ENCODE assay signal across 19 cellular contexts in genomic region chr14:61644185-61644584, GRCh38. TPM values are rescaled to one million over a fixed set of nuclear protein-coding genes. Genes with fewer than 3 reads are reported as not detected.
A peak's percentile ranks its signal among the peaks of the same experiment; 100 is the strongest.
DNase-seq lines count a peak whose midpoint lies in the region; ATAC-seq and TF ChIP-seq lines count a peak whose summit lies in the region.
"Had no signal": no experiment of that assay in that cellular context is flagged by ENCODE, and none has a peak within 500 bp of the region (broad histone marks: within the 10 kb centered on the region; RNA-seq: fewer than 3 reads in every experiment).

No MANE protein-coding gene starts in this region.

- no peaks in the 10 kb centered on the region for H3K79me2 ChIP-seq in OCI-LY7 (ENCODE audit: insufficient read depth, low read depth, low read length)

- peak overlapping the region; percentile 75 for H3K4me2 ChIP-seq in OCI-LY7 (ENCODE audit: low read length)

- H3K36me3 Mint-ChIP-seq in activated CD8-positive, alpha-beta memory T cell treated with anti-CD3 and anti-CD28 coated beads, Interleukin-2, amount 10 ng/mL, durations not matched to agents 7 days and 5 days = peaks cover 2% of the 10 kb centered on the region
- H3K36me3 Mint-ChIP-seq: activated naive CD4-positive, alpha-beta T cell treated with anti-CD3 and anti-CD28 coated beads, Interleukin-2, amount 50 U/mL, for 24 hours had no signal

- H3K27ac ChIP-seq in OCI-LY7 (ENCODE audit: low read depth, low read length, poor library complexity, severe bottlenecking) = peak overlapping the region; percentile 95
- H3K27ac ChIP-seq in neutrophil = peak overlapping the region; percentile 70
- H3K27ac ChIP-seq: cardiac muscle cell, pancreas, uterus had no signal

- H3K4me1 ChIP-seq in OCI-LY7 (ENCODE audit: insufficient read depth, low read length, poor library complexity, severe bottlenecking) = peaks cover 61% of the 10 kb centered on the region
- peaks cover 19 to 20% of the 10 kb centered on the region in 2 experiments for H3K4me1 ChIP-seq in neutrophil (ENCODE audit: control insufficient read depth in 1 of 2, insufficient read depth in 1 of 2, low read depth in 1 of 2, low read length in 1 of 2)
- H3K4me1 ChIP-seq: pancreas, uterus had no signal

- BruUV-seq in OCI-LY7 (replicated peaks; lab: Mats Ljungman, UMichigan) = no TSS peak

- peak; percentile 40 for DNase-seq in OCI-LY7 (ENCODE audit: low spot score)
- no peak for DNase-seq in activated CD4-positive, CD25-positive, alpha-beta regulatory T cell treated with anti-CD3 and anti-CD28 coated beads, Interleukin-2, amount 50 U/mL, for 72 hours
- DNase-seq in COR-L47 (lab: John Stamatoyannopoulos, UW) = no peak
- no peak for DNase-seq in activated CD8-positive, alpha-beta memory T cell treated with anti-CD3 and anti-CD28 coated beads, Interleukin-2, amount 10 ng/mL, durations not matched to agents 7 days and 5 days
- DNase-seq in NCI-H446 (lab: John Stamatoyannopoulos, UW) = no peak
- DNase-seq: effector CD8-positive, alpha-beta T cell; GF-D8; hypothalamus; mucosa of descending colon; NCI-H1048; pancreas; small intestine; stimulated activated naive CD8-positive, alpha-beta T cell treated with anti-CD3 and anti-CD28 coated beads, Interleukin-15, Interleukin-2, amounts not matched to agents 100 U/mL and 50 U/mL, for 24 hours; uterus had no signal

- no peaks in the 10 kb centered on the region for H3K9me2 ChIP-seq in OCI-LY7 (ENCODE audit: insufficient read depth, low read length)

- peaks cover 2% of the 10 kb centered on the region for H3K9me3 Mint-ChIP-seq in activated CD8-positive, alpha-beta memory T cell treated with anti-CD3 and anti-CD28 coated beads, Interleukin-2, amount 10 ng/mL, durations not matched to agents 7 days and 5 days (ENCODE audit: low read depth)
- H3K9me3 Mint-ChIP-seq: activated naive CD4-positive, alpha-beta T cell treated with anti-CD3 and anti-CD28 coated beads, Interleukin-2, amount 50 U/mL, for 24 hours had no signal

- no peaks in the 10 kb centered on the region for H3K27me3 ChIP-seq in neutrophil
- H3K27me3 ChIP-seq: cardiac muscle cell, pancreas, uterus had no signal

- H3K9me3 ChIP-seq in OCI-LY7 (ENCODE audit: low read length) (no peaks in the 10 kb centered on the region), neutrophil (no peaks in the 10 kb centered on the region)
- H3K9me3 ChIP-seq: mucosa of descending colon, pancreas, uterus had no signal

- no peaks in the 10 kb centered on the region for H3K27me3 Mint-ChIP-seq in activated CD8-positive, alpha-beta memory T cell treated with anti-CD3 and anti-CD28 coated beads, Interleukin-2, amount 10 ng/mL, durations not matched to agents 7 days and 5 days
- H3K27me3 Mint-ChIP-seq: activated naive CD4-positive, alpha-beta T cell treated with anti-CD3 and anti-CD28 coated beads, Interleukin-2, amount 50 U/mL, for 24 hours had no signal

- no peaks in the 10 kb centered on the region for H4K20me1 ChIP-seq in OCI-LY7 (ENCODE audit: insufficient read depth, low read length)

- H3K27ac Mint-ChIP-seq in activated CD8-positive, alpha-beta memory T cell treated with anti-CD3 and anti-CD28 coated beads, Interleukin-2, amount 10 ng/mL, durations not matched to agents 7 days and 5 days = no peak overlapping the region
- H3K27ac Mint-ChIP-seq: activated naive CD4-positive, alpha-beta T cell treated with anti-CD3 and anti-CD28 coated beads, Interleukin-2, amount 50 U/mL, for 24 hours had no signal

- H3K36me3 ChIP-seq in OCI-LY7 (ENCODE audit: insufficient read depth, low read length) (no peaks in the 10 kb centered on the region), neutrophil (no peaks in the 10 kb centered on the region)
- H3K36me3 ChIP-seq: cardiac muscle cell, pancreas, uterus had no signal

- peaks cover 5% of the 10 kb centered on the region for H3K4me1 Mint-ChIP-seq in activated CD8-positive, alpha-beta memory T cell treated with anti-CD3 and anti-CD28 coated beads, Interleukin-2, amount 10 ng/mL, durations not matched to agents 7 days and 5 days

- CTCF ChIA-PET in OCI-LY7 (lab: Charles Lee; ENCODE audit: unreplicated experiment) = no interaction called here
- CTCF ChIA-PET in activated CD8-positive, alpha-beta memory T cell treated with anti-CD3 and anti-CD28 coated beads, Interleukin-2, amount 10 ng/mL, durations not matched to agents 7 days and 5 days (lab: Charles Lee) = no interaction called here

- intact Hi-C loops in OCI-LY7 (cut with micrococcal nuclease; ENCODE audit: unreplicated experiment) = loop anchor here (1.0 to 2.0 kb wide), 5 partner anchors 51 to 167 kb away; partner anchors contain the start of gene HIF1A

- ATAC-seq in GM18868 (IDR thresholded peaks at IDR 0.05; ENCODE audit: unreplicated experiment) (peak; percentile 25), HG02642 (IDR thresholded peaks at IDR 0.05; ENCODE audit: poor library complexity, unreplicated experiment) (peak; percentile 9)
- ATAC-seq in activated CD8-positive, alpha-beta memory T cell treated with anti-CD3 and anti-CD28 coated beads, Interleukin-2, amount 10 ng/mL, durations not matched to agents 7 days and 5 days = no peak
- ATAC-seq: mucosa of descending colon; pancreas; stimulated activated naive CD8-positive, alpha-beta T cell treated with anti-CD3 and anti-CD28 coated beads, Interleukin-15, Interleukin-2, amounts not matched to agents 100 U/mL and 50 U/mL, for 24 hours had no signal

- no peak overlapping the region for H3K4me3 Mint-ChIP-seq in activated CD8-positive, alpha-beta memory T cell treated with anti-CD3 and anti-CD28 coated beads, Interleukin-2, amount 10 ng/mL, durations not matched to agents 7 days and 5 days
- H3K4me3 Mint-ChIP-seq: activated naive CD4-positive, alpha-beta T cell treated with anti-CD3 and anti-CD28 coated beads, Interleukin-2, amount 50 U/mL, for 24 hours had no signal

- H2AFZ ChIP-seq in OCI-LY7 (ENCODE audit: low read length) = peak overlapping the region; percentile 89; the same call in 1 of the 2 replicates

- POLR2A ChIA-PET in OCI-LY7 (lab: Charles Lee) = interaction anchor here (0.9 kb wide), 1 partner anchor 11 kb away, joined by 5 read pairs; no protein-coding TSS in a partner anchor

- TF ChIP-seq CTCF in OCI-LY7 (conservative IDR thresholded peaks at IDR 0.05; ENCODE audit: low read length) = no peak
- TF ChIP-seq CTCF in neutrophil (IDR thresholded peaks at IDR 0.05) = no peak

- H3K4me3 ChIP-seq in OCI-LY7 (ENCODE audit: low read depth, low read length, poor library complexity, severe bottlenecking) = peak overlapping the region; percentile 51
- no peak overlapping the region for H3K4me3 ChIP-seq in neutrophil (ENCODE audit: low read depth in 1 of 2, low read length in 1 of 2)
- H3K4me3 ChIP-seq: cardiac muscle cell, mucosa of descending colon, pancreas, uterus had no signal

RNA-seq across cellular contexts. Expression of gene HIF1A, which starts 51.1 kb away (rescaled TPM):
- total RNA-seq in OCI-LY7 (2014; rRNA removed; shearing (Covaris generic)) = 59.5 and 71.7 TPM in 2 replicates
- total RNA-seq in OCI-LY7 (2022) = 88.1 and 93.7 TPM in 2 replicates
- total RNA-seq in activated CD8-positive, alpha-beta memory T cell treated with anti-CD3 and anti-CD28 coated beads, Interleukin-2, amount 10 ng/mL, durations not matched to agents 7 days and 5 days = 100 to 1,000 TPM; 134 to 158 TPM
